ENCODE assay signal across 8 cellular contexts in the genomic region with DNA sequence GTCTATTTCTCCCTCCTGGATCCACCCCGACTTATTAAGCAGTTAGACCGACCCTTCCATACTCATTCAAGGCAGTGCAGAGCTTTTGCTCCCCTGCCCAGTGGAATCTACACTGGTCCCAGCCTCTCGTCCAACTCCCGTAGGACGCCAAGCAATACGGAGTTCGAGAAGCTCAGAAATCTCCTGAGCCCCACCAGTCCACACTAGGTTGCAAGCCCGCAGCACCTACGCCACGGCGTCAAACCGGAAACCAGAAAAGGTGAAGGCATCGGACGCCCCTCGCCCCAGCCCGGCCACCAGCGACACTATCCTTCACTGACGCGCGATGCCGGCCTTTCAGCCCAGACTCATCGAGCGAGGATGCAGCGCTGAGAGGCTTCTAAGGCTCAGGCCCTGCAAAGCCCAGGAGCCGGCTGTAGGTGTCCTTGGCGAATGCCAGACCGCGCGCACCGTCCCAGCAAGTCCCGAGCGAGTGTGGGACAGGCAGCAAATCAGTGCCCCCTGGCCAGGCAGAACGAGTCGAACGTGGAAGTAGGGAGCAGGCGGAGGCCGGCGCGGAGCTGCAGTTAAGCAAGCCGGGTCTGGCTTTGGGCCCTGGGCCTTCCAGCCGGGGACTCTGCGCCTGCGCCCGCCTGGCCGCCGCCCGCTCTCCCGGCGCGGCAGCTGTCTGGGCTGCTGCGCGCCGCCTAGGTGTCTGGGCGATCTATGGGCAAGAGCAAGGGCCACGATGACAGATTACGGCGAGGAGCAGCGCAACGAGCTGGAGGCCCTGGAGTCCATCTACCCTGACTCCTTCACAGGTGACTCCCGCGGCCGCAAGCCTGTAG. TPM values are rescaled to one million over a fixed set of nuclear protein-coding genes. Genes with fewer than 3 reads are reported as not detected.
DNase-seq lines count a peak whose midpoint lies in the region; ATAC-seq and TF ChIP-seq lines count a peak whose summit lies in the region.

A gene with protein sequence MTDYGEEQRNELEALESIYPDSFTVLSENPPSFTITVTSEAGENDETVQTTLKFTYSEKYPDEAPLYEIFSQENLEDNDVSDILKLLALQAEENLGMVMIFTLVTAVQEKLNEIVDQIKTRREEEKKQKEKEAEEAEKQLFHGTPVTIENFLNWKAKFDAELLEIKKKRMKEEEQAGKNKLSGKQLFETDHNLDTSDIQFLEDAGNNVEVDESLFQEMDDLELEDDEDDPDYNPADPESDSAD (plus strand): TSS at position 649 of the 827 bp plus-strand sequence. CDS start 79 bp downstream, at position 728.

- peaks cover 28 to 53% (median 44%) of the 10 kb centered on the region in 10 experiments for H3K4me1 ChIP-seq in BLaER1 treated with 17β-estradiol and CSF1 and Interleukin-3, amounts not matched to agents 10 nM and 100 nM

- ATAC-seq in GM19324 (IDR thresholded peaks at IDR 0.05; ENCODE audit: low FRiP score, unreplicated experiment) (peak; percentile 94), HG03469 (IDR thresholded peaks at IDR 0.05; ENCODE audit: unreplicated experiment) (peak; percentile 88), left colon (peak; percentile 96)

- H3K27ac ChIP-seq in BLaER1 treated with 17β-estradiol and CSF1 and Interleukin-3, amounts not matched to agents 10 nM and 100 nM = peak within 1 kb of the TSS; percentile 75 to 94 (median 87)
- H3K27ac ChIP-seq in coronary artery = peak within 1 kb of the TSS; percentile 86 to 99

- H3K9me3 ChIP-seq in BLaER1 treated with 17β-estradiol and CSF1 and Interleukin-3, amounts not matched to agents 10 nM and 100 nM (replicated peaks in 1 of 11) = peaks cover 0 to 9% (median 0%) of the 10 kb centered on the region in 11 experiments; a peak in 4 of 22 replicates

- H3K27ac Mint-ChIP-seq in activated CD4-positive, alpha-beta T cell treated with anti-CD3 and anti-CD28 coated beads, Interleukin-2, amount 10 ng/mL, durations not matched to agents 24 days and 14 days = peak within 1 kb of the TSS; percentile 96

- peak within 1 kb of the TSS; percentile 95 for H3K4me3 Mint-ChIP-seq in activated CD4-positive, alpha-beta T cell treated with anti-CD3 and anti-CD28 coated beads, Interleukin-2, amount 10 ng/mL, durations not matched to agents 24 days and 14 days

- no peak for TF ChIP-seq CTCF in coronary artery (IDR thresholded peaks at IDR 0.05)

- peak within 1 kb of the TSS; percentile 81 to 95 (median 88) for H3K4me2 ChIP-seq in BLaER1 treated with 17β-estradiol and CSF1 and Interleukin-3, amounts not matched to agents 10 nM and 100 nM

- peaks cover 14 to 25% (median 21%) of the 10 kb centered on the region in 11 experiments for H3K36me3 ChIP-seq in BLaER1 treated with 17β-estradiol and CSF1 and Interleukin-3, amounts not matched to agents 10 nM and 100 nM

- peaks cover 25% of the 10 kb centered on the region for H3K4me1 Mint-ChIP-seq in activated CD4-positive, alpha-beta T cell treated with anti-CD3 and anti-CD28 coated beads, Interleukin-2, amount 10 ng/mL, durations not matched to agents 24 days and 14 days

- peaks cover 18% of the 10 kb centered on the region for H3K36me3 Mint-ChIP-seq in activated CD4-positive, alpha-beta T cell treated with anti-CD3 and anti-CD28 coated beads, Interleukin-2, amount 10 ng/mL, durations not matched to agents 24 days and 14 days (ENCODE audit: low read depth)

- H4K20me1 ChIP-seq in BLaER1 treated with 17β-estradiol and CSF1 and Interleukin-3, amounts not matched to agents 10 nM and 100 nM = peaks cover 0 to 35% (median 9%) of the 10 kb centered on the region in 11 experiments; a peak in 8 of 22 replicates

- peak within 1 kb of the TSS; percentile 68 to 93 (median 90) for H3K4me3 ChIP-seq in BLaER1 treated with 17β-estradiol and CSF1 and Interleukin-3, amounts not matched to agents 10 nM and 100 nM
- H3K4me3 ChIP-seq in coronary artery = peak within 1 kb of the TSS; percentile 98

- H3K27me3 ChIP-seq in BLaER1 treated with 17β-estradiol and CSF1 and Interleukin-3, amounts not matched to agents 10 nM and 100 nM = no peaks in the 10 kb centered on the region

- H3K9ac ChIP-seq in BLaER1 treated with 17β-estradiol and CSF1 and Interleukin-3, amounts not matched to agents 10 nM and 100 nM = peak within 1 kb of the TSS; percentile 88 to 98 (median 92)

- H3K27me3 Mint-ChIP-seq in activated CD4-positive, alpha-beta T cell treated with anti-CD3 and anti-CD28 coated beads, Interleukin-2, amount 10 ng/mL, durations not matched to agents 24 days and 14 days = peaks cover 1% of the 10 kb centered on the region

- intact Hi-C loops in activated CD4-positive, alpha-beta T cell treated with anti-CD3 and anti-CD28 coated beads, Interleukin-2, amount 10 ng/mL, durations not matched to agents 24 days and 14 days (cut with micrococcal nuclease) = loop anchor here (1.0 to 10.0 kb wide), 9 partner anchors 46 to 1576 kb away; a partner anchor contains a TSS
- intact Hi-C loops in left colon (cut with DNase I, micrococcal nuclease) = no loop called here

- peak; percentile 98 for DNase-seq in NCI-H526 treated with DMSO at 0.1 percent for 48 hours (lab: John Stamatoyannopoulos, UW)
- peak; percentile 99 for DNase-seq in activated CD4-positive, alpha-beta T cell treated with anti-CD3 and anti-CD28 coated beads, Interleukin-2, amount 10 ng/mL, durations not matched to agents 24 days and 14 days
- DNase-seq in coronary artery (ENCODE audit: low spot score) = peak; percentile 99
- DNase-seq in left colon = peak; percentile 98 to 99
- peak; percentile 99 for DNase-seq in stimulated activated CD4-positive, alpha-beta T cell treated with anti-CD3 and anti-CD28 coated beads, Interleukin-1b, Interleukin-23, amount 100 ng/mL, for 48 hours

- H3K9me3 Mint-ChIP-seq in activated CD4-positive, alpha-beta T cell treated with anti-CD3 and anti-CD28 coated beads, Interleukin-2, amount 10 ng/mL, durations not matched to agents 24 days and 14 days = no peaks in the 10 kb centered on the region

RNA-seq across cellular contexts. Expression of the gene that starts here (rescaled TPM):
- 44.4 and 46.8 TPM in 2 replicates for total RNA-seq in activated CD4-positive, alpha-beta T cell treated with anti-CD3 and anti-CD28 coated beads, Interleukin-2, amount 10 ng/mL, durations not matched to agents 24 days and 14 days
- 10 to 100 TPM; 29.1 to 29.5 TPM for total RNA-seq in left colon

Comparison
In these comparisons a context has a peak if more than half of its experiments do, and no peak if none do; other contexts are left out.
1. Peak in every context shown above with its lines: DNase-seq, ATAC-seq, H3K4me3 ChIP-seq and H3K27ac ChIP-seq.